Comparison of ENCODE assay signal across 11 cellular contexts in genomic region chr5:90518666-90519065, GRCh38. TPM values are rescaled to one million over a fixed set of nuclear protein-coding genes. Genes with fewer than 3 reads are reported as not detected.
A peak's percentile ranks its signal among the peaks of the same experiment; 100 is the strongest.
DNase-seq lines count a peak whose midpoint lies in the region; ATAC-seq and TF ChIP-seq lines count a peak whose summit lies in the region.
"Had no signal": no experiment of that assay in that cellular context is flagged by ENCODE, and none has a peak within 500 bp of the region (broad histone marks: within the 10 kb centered on the region; RNA-seq: fewer than 3 reads in every experiment).

No MANE protein-coding gene starts in this region.

- H3K79me2 ChIP-seq in PC-3 (ENCODE audit: low read length), result no peaks in the 10 kb centered on the region

- H3K9ac ChIP-seq in PC-3 (ENCODE audit: low read length) (no peak overlapping the region), endodermal cell (ENCODE audit: extremely low read depth, low read length, poor library complexity, severe bottlenecking) (no peak overlapping the region)

- H2AFZ ChIP-seq in PC-3 (ENCODE audit: low read length), result no peak overlapping the region

- H3K4me3 ChIP-seq in PC-3 (ENCODE audit: low read length) (peak overlapping the region; percentile 6; the same call in 1 of the 2 replicates), endodermal cell (ENCODE audit: low read length) (no peak overlapping the region)
- H3K4me3 ChIP-seq: gastrocnemius medialis had no signal

- DNase-seq in DMS53 treated with DMSO at 0.1 percent for 48 hours (lab: John Stamatoyannopoulos, UW; ENCODE audit: unreplicated experiment) (peak; percentile 84), LHCN-M2 (ENCODE audit: low read depth) (peak; percentile 9), PC-3 (peak; percentile 80), foreskin keratinocyte (peak; percentile 25 to 64), NCI-H446 (lab: John Stamatoyannopoulos, UW) (no peak), endodermal cell (no peak), GM19238 (ENCODE audit: insufficient read length, low spot score) (no peak)
- DNase-seq: cerebellar nuclear complex, gastrocnemius medialis, left ventricle myocardium superior had no signal

- H3K27ac Mint-ChIP-seq in endodermal cell, result no peak overlapping the region
- H3K27ac Mint-ChIP-seq: activated T-helper 1 cell treated with anti-CD3 and anti-CD28 coated beads, Interleukin-12 subunit alpha, Interleukin-12 subunit beta, Interleukin-2, Interleukin-4 antibody, amounts not matched to agents 30 ng/mL and 10 ng/mL and 1 ng/mL, durations not matched to agents 14 hours and 24 hours and 36 hours had no signal

- POLR2A ChIA-PET in PC-3 (lab: Charles Lee; ENCODE audit: unreplicated experiment), result interaction anchor here (0.5 to 1.0 kb wide), 4 partner anchors 9 to 198 kb away, joined by 3 to 5 read pairs (median 3); partner anchors contain the start of genes MBLAC2 and POLR3G

- intact Hi-C loops in PC-3 (cut with micrococcal nuclease), result loop anchor here (1.0 to 2.0 kb wide), 2 partner anchors 11 to 44 kb away; partner anchors contain the start of genes LYSMD3, MBLAC2 and POLR3G

- H3F3A ChIP-seq in PC-3 (ENCODE audit: low read length, unreplicated experiment), result peaks cover 11% of the 10 kb centered on the region

- H3K9me3 ChIP-seq in PC-3 (ENCODE audit: low read length) (no peaks in the 10 kb centered on the region), endodermal cell (ENCODE audit: control insufficient read depth, low read length) (no peaks in the 10 kb centered on the region)
- H3K9me3 ChIP-seq: gastrocnemius medialis had no signal

- H3K4me2 ChIP-seq in PC-3 (ENCODE audit: low read length), result peak overlapping the region; percentile 42

- peak; percentile 78 for ATAC-seq in PC-3
- peak; percentile 85 for ATAC-seq in foreskin keratinocyte
- ATAC-seq: gastrocnemius medialis, left ventricle myocardium superior had no signal

- TF ChIP-seq CTCF in PC-3 (conservative IDR thresholded peaks at IDR 0.05; ENCODE audit: low read depth, low read length) (no peak), foreskin keratinocyte (conservative IDR thresholded peaks at IDR 0.05) (no peak), endodermal cell (conservative IDR thresholded peaks at IDR 0.05) (no peak)

- H3K27me3 ChIP-seq in PC-3 (ENCODE audit: low read length) (no peaks in the 10 kb centered on the region), foreskin keratinocyte (no peaks in the 10 kb centered on the region), endodermal cell (ENCODE audit: control insufficient read depth, insufficient read depth, low read length, poor library complexity, severe bottlenecking) (no peaks in the 10 kb centered on the region)
- H3K27me3 ChIP-seq: gastrocnemius medialis had no signal

- H3K36me3 ChIP-seq in PC-3 (ENCODE audit: low read depth, low read length), result peaks cover 38% of the 10 kb centered on the region
- H3K36me3 ChIP-seq in endodermal cell (ENCODE audit: control insufficient read depth, insufficient read depth, low read length), result peaks cover 67% of the 10 kb centered on the region

- no peaks in the 10 kb centered on the region for H4K20me1 ChIP-seq in PC-3 (ENCODE audit: low read length)

- CTCF ChIA-PET in PC-3 (lab: Charles Lee), result interaction anchor here (0.6 to 1.1 kb wide), 3 partner anchors 12 to 109 kb away, joined by 3 read pairs; partner anchors contain the start of gene CETN3

- H3K4me1 ChIP-seq in PC-3 (ENCODE audit: insufficient read depth, low read length) (peaks cover 25% of the 10 kb centered on the region), foreskin keratinocyte (no peaks in the 10 kb centered on the region), endodermal cell (ENCODE audit: control insufficient read depth, insufficient read depth, low read length) (no peaks in the 10 kb centered on the region)
- H3K4me1 ChIP-seq: gastrocnemius medialis had no signal

- no TSS peak for BruUV-seq in PC-3 (replicated peaks; lab: Mats Ljungman, UMichigan)

- H3K27ac ChIP-seq in PC-3 (ENCODE audit: low read length) (peak overlapping the region; percentile 61), foreskin keratinocyte (no peak overlapping the region), endodermal cell (ENCODE audit: low read depth, low read length) (no peak overlapping the region)
- H3K27ac ChIP-seq: gastrocnemius medialis had no signal

- H3K4me1 Mint-ChIP-seq in endodermal cell, result peaks cover 5% of the 10 kb centered on the region

- H3K9me3 Mint-ChIP-seq in endodermal cell, result no peaks in the 10 kb centered on the region
- H3K9me3 Mint-ChIP-seq: activated T-helper 1 cell treated with anti-CD3 and anti-CD28 coated beads, Interleukin-12 subunit alpha, Interleukin-12 subunit beta, Interleukin-2, Interleukin-4 antibody, amounts not matched to agents 30 ng/mL and 10 ng/mL and 1 ng/mL, durations not matched to agents 14 hours and 24 hours and 36 hours had no signal

- H3K9me2 ChIP-seq in PC-3 (replicated peaks; ENCODE audit: low read length), result no peaks in the 10 kb centered on the region

- H3K4me3 Mint-ChIP-seq in endodermal cell, result no peak overlapping the region
- H3K4me3 Mint-ChIP-seq: activated T-helper 1 cell treated with anti-CD3 and anti-CD28 coated beads, Interleukin-12 subunit alpha, Interleukin-12 subunit beta, Interleukin-2, Interleukin-4 antibody, amounts not matched to agents 30 ng/mL and 10 ng/mL and 1 ng/mL, durations not matched to agents 14 hours and 24 hours and 36 hours had no signal

- H3K36me3 Mint-ChIP-seq in endodermal cell (ENCODE audit: low read depth), result peaks cover 41% of the 10 kb centered on the region

- no peaks in the 10 kb centered on the region for H3K27me3 Mint-ChIP-seq in endodermal cell (ENCODE audit: insufficient read depth)

RNA-seq across cellular contexts. Expression of gene LYSMD3, which starts 10.7 kb away (rescaled TPM):
- total RNA-seq in LHCN-M2 (2014; rRNA removed) (12.8 and 14.1 TPM in 2 replicates), PC-3 (2014; rRNA removed) (7.9 and 10.0 TPM in 2 replicates), foreskin keratinocyte (14.9 and 15.7 TPM in 2 replicates), endodermal cell (10 to 100 TPM; 18.2 to 18.7 TPM)
- 4.6 TPM for polyA plus RNA-seq in LHCN-M2 (2012)
- polyA plus RNA-seq in foreskin keratinocyte, result 4.0 and 4.7 TPM in 2 replicates
- 11.3 TPM for polyA plus RNA-seq in endodermal cell (2013, experiment 1 of 2)
- 14.1 TPM for polyA plus RNA-seq in endodermal cell (2013, experiment 2 of 2)

RNA-seq across cellular contexts. Expression of gene ADGRV1, which starts 39.9 kb away (rescaled TPM):
- total RNA-seq in LHCN-M2 (2014; rRNA removed) (0.17 TPM in 1 of 2 replicates, not detected in the other), PC-3 (2014; rRNA removed) (22.7 and 27.2 TPM in 2 replicates), foreskin keratinocyte (0.03 and 0.04 TPM in 2 replicates), endodermal cell (100 to 1,000 TPM in 1 of 2 donors, 10 to 100 TPM in 1; 97.6 to 117 TPM)
- not detected for polyA plus RNA-seq in LHCN-M2 (2012)
- polyA plus RNA-seq in foreskin keratinocyte, result 0.02 TPM in 1 of 2 replicates, not detected in the other
- 47.2 TPM for polyA plus RNA-seq in endodermal cell (2013, experiment 1 of 2)
- 42.6 TPM for polyA plus RNA-seq in endodermal cell (2013, experiment 2 of 2)
- total RNA-seq: left ventricle myocardium superior had no signal

RNA-seq across cellular contexts. Expression of gene POLR3G, which starts 44.0 kb away (rescaled TPM):
- total RNA-seq in LHCN-M2 (2014; rRNA removed), result 9.2 and 14.2 TPM in 2 replicates
- polyA plus RNA-seq in LHCN-M2 (2012), result 1.9 TPM
- total RNA-seq in PC-3 (2014; rRNA removed), result 34.6 and 42.2 TPM in 2 replicates
- 21.6 and 24.1 TPM in 2 replicates for total RNA-seq in foreskin keratinocyte
- polyA plus RNA-seq in foreskin keratinocyte, result 11.9 and 15.3 TPM in 2 replicates
- total RNA-seq in endodermal cell, result 10 to 100 TPM in 1 of 2 donors, 1 to 10 TPM in 1; 6.3 to 16.4 TPM
- 9.6 TPM for polyA plus RNA-seq in endodermal cell (2013, experiment 1 of 2)
- polyA plus RNA-seq in endodermal cell (2013, experiment 2 of 2), result 7.3 TPM

RNA-seq across cellular contexts. Expression of gene MBLAC2, which starts 44.1 kb away (rescaled TPM):
- total RNA-seq in LHCN-M2 (2014; rRNA removed), result 7.4 and 7.9 TPM in 2 replicates
- polyA plus RNA-seq in LHCN-M2 (2012), result 1.5 TPM
- 7.8 and 12.4 TPM in 2 replicates for total RNA-seq in PC-3 (2014; rRNA removed)
- 3.8 and 5.5 TPM in 2 replicates for total RNA-seq in foreskin keratinocyte
- polyA plus RNA-seq in foreskin keratinocyte, result 1.1 and 1.9 TPM in 2 replicates
- total RNA-seq in endodermal cell, result 1 to 10 TPM; 3.5 to 5.0 TPM
- polyA plus RNA-seq in endodermal cell (2013, experiment 1 of 2), result 4.5 TPM
- 4.4 TPM for polyA plus RNA-seq in endodermal cell (2013, experiment 2 of 2)

Comparison
In these comparisons a context has a peak if more than half of its experiments do, and no peak if none do; other contexts are left out.
1. DNase-seq: peak in DMS53 treated with DMSO at 0.1 percent for 48 hours (single experiment), LHCN-M2 (single experiment), PC-3 (single experiment) and foreskin keratinocyte (2 of 2); none in NCI-H446 (0 of 2), endodermal cell (single experiment) and GM19238 (single experiment).
2. RNA of gene ADGRV1, which starts 39.9 kb away (total RNA-seq): 97.6 to 117 TPM in endodermal cell and 22.7 to 27.2 TPM in PC-3; 0.17 TPM in LHCN-M2 and 0.03 to 0.04 TPM in foreskin keratinocyte; every median in the first group is over 10 times any median in the second.